In genomic region chr3:197372076-197372661, GRCh38 we compare ENCODE assay signal across 8 cellular contexts.
DNase-seq lines count a peak whose midpoint lies in the region; ATAC-seq and TF ChIP-seq lines count a peak whose summit lies in the region.
"Had no signal": no experiment of that assay in that cellular context is flagged by ENCODE, and none has a peak within 500 bp of the region (broad histone marks: within the 10 kb centered on the region; RNA-seq: fewer than 3 reads in every experiment).

No MANE protein-coding gene starts in this region.

- in situ Hi-C loops in gastrocnemius medialis (cut with MboI; ENCODE audit: low sequenced_read_pairs in 4 of 4), result no loop called here

- intact Hi-C loops in gastrocnemius medialis (cut with DNase I; ENCODE audit: low total_unique reads), result no loop called here

- no peaks in the 10 kb centered on the region for H3K27me3 ChIP-seq in SJSA1 (replicated peaks)
- no peaks in the 10 kb centered on the region for H3K27me3 ChIP-seq in gastroesophageal sphincter
- no peaks in the 10 kb centered on the region for H3K27me3 ChIP-seq in smooth muscle cell (ENCODE audit: low read depth)
- no peaks in the 10 kb centered on the region for H3K27me3 ChIP-seq in gastrocnemius medialis

- H4K20me1 ChIP-seq in smooth muscle cell (ENCODE audit: low read depth), result no peaks in the 10 kb centered on the region

- H3K9me3 Mint-ChIP-seq in stimulated activated effector memory CD8-positive, alpha-beta T cell treated with anti-CD3 and anti-CD28 coated beads, Interleukin-12 subunit alpha, Interleukin-12 subunit beta, amount 100 ng/mL, for 72 hours, result no peaks in the 10 kb centered on the region

- H3K9me3 ChIP-seq in SJSA1 (replicated peaks) (no peaks in the 10 kb centered on the region), gastroesophageal sphincter (no peaks in the 10 kb centered on the region), smooth muscle cell (replicated peaks; ENCODE audit: low read depth) (no peaks in the 10 kb centered on the region), gastrocnemius medialis (no peaks in the 10 kb centered on the region)

- peaks cover 22% of the 10 kb centered on the region for H3F3A ChIP-seq in smooth muscle cell (ENCODE audit: low read depth)

- peak; percentile 95 for DNase-seq in HCEC 1CT
- DNase-seq in SJSA1 (ENCODE audit: low read depth in 1 of 2, low spot score in 2 of 2), result peak; percentile 76 to 78
- no peak for DNase-seq in smooth muscle cell (lab: John Stamatoyannopoulos, UW; ENCODE audit: unreplicated experiment)
- no peak for DNase-seq in gastrocnemius medialis
- no peak for DNase-seq in stimulated activated effector memory CD8-positive, alpha-beta T cell treated with anti-CD3 and anti-CD28 coated beads, Interleukin-12 subunit alpha, Interleukin-12 subunit beta, amount 100 ng/mL, for 72 hours (ENCODE audit: low spot score in 2 of 2)

- ATAC-seq in gastroesophageal sphincter (peak; percentile 43), HG03045 (IDR thresholded peaks at IDR 0.05; ENCODE audit: unreplicated experiment) (no peak), gastrocnemius medialis (no peak)
- no peak for ATAC-seq in stimulated activated effector memory CD8-positive, alpha-beta T cell treated with anti-CD3 and anti-CD28 coated beads, Interleukin-12 subunit alpha, Interleukin-12 subunit beta, amount 100 ng/mL, for 72 hours

- peak overlapping the region; percentile 71 for H3K27ac ChIP-seq in SJSA1
- H3K27ac ChIP-seq in gastroesophageal sphincter, result no peak overlapping the region
- H3K27ac ChIP-seq in smooth muscle cell (ENCODE audit: low read depth), result peak overlapping the region; percentile 69
- H3K27ac ChIP-seq in gastrocnemius medialis, result no peak overlapping the region
- H3K27ac ChIP-seq: SK-N-MC had no signal

- H3K36me3 ChIP-seq in SJSA1 (no peaks in the 10 kb centered on the region), gastroesophageal sphincter (no peaks in the 10 kb centered on the region), smooth muscle cell (ENCODE audit: low read depth) (no peaks in the 10 kb centered on the region), gastrocnemius medialis (no peaks in the 10 kb centered on the region)

- H3K79me2 ChIP-seq in smooth muscle cell (ENCODE audit: low read depth), result no peaks in the 10 kb centered on the region

- TF ChIP-seq POLR2A in gastroesophageal sphincter (IDR thresholded peaks at IDR 0.05) (no peak), gastrocnemius medialis (IDR thresholded peaks at IDR 0.05) (no peak)

- WGBS in gastroesophageal sphincter (ENCODE audit: low coverage in 1 of 2), 2 donors, result 40 to 54% methylated on average over 4 to 7 of the region's 7 CpGs
- WGBS in smooth muscle cell (ENCODE audit: low lambda C conversion rate), result 31% methylated on average over 7 of the region's 7 CpGs

- no peak overlapping the region for H2AFZ ChIP-seq in smooth muscle cell (ENCODE audit: low read depth)

- H3K4me1 Mint-ChIP-seq in stimulated activated effector memory CD8-positive, alpha-beta T cell treated with anti-CD3 and anti-CD28 coated beads, Interleukin-12 subunit alpha, Interleukin-12 subunit beta, amount 100 ng/mL, for 72 hours, result no peaks in the 10 kb centered on the region

- no peaks in the 10 kb centered on the region for H3K36me3 Mint-ChIP-seq in stimulated activated effector memory CD8-positive, alpha-beta T cell treated with anti-CD3 and anti-CD28 coated beads, Interleukin-12 subunit alpha, Interleukin-12 subunit beta, amount 100 ng/mL, for 72 hours

- no peak overlapping the region for H3K27ac Mint-ChIP-seq in stimulated activated effector memory CD8-positive, alpha-beta T cell treated with anti-CD3 and anti-CD28 coated beads, Interleukin-12 subunit alpha, Interleukin-12 subunit beta, amount 100 ng/mL, for 72 hours

- peak overlapping the region; percentile 65 for H3K4me2 ChIP-seq in smooth muscle cell

- no peak for TF ChIP-seq EP300 in gastroesophageal sphincter (IDR thresholded peaks at IDR 0.05)

- H3K4me1 ChIP-seq in SJSA1 (replicated peaks), result peaks cover 56% of the 10 kb centered on the region
- H3K4me1 ChIP-seq in gastroesophageal sphincter, result peaks cover 0 to 3% (median 0%) of the 10 kb centered on the region in 3 donors
- H3K4me1 ChIP-seq in smooth muscle cell (ENCODE audit: low read depth), result peaks cover 45% of the 10 kb centered on the region
- H3K4me1 ChIP-seq in gastrocnemius medialis, result peaks cover 6 to 9% of the 10 kb centered on the region in 2 donors

- no peak overlapping the region for H3K4me3 Mint-ChIP-seq in stimulated activated effector memory CD8-positive, alpha-beta T cell treated with anti-CD3 and anti-CD28 coated beads, Interleukin-12 subunit alpha, Interleukin-12 subunit beta, amount 100 ng/mL, for 72 hours

- no peak for TF ChIP-seq CTCF in gastroesophageal sphincter (IDR thresholded peaks at IDR 0.05)
- TF ChIP-seq CTCF in smooth muscle cell (IDR thresholded peaks at IDR 0.05; ENCODE audit: borderline replicate concordance, insufficient read depth, poor library complexity, severe bottlenecking), result no peak
- no peak for TF ChIP-seq CTCF in gastrocnemius medialis (IDR thresholded peaks at IDR 0.05 in 4 of 5, conservative IDR thresholded peaks at IDR 0.05 in 1 of 5)

- no peak overlapping the region for H3K9ac ChIP-seq in smooth muscle cell (ENCODE audit: low read depth)

- H3K4me3 ChIP-seq in SJSA1, result no peak overlapping the region
- H3K4me3 ChIP-seq in gastroesophageal sphincter, result no peak overlapping the region
- H3K4me3 ChIP-seq in smooth muscle cell, result no peak overlapping the region
- no peak overlapping the region for H3K4me3 ChIP-seq in gastrocnemius medialis
- H3K4me3 ChIP-seq: SK-N-MC had no signal

Comparison
In these comparisons a context has a peak if more than half of its experiments do, and no peak if none do; other contexts are left out.
1. DNase-seq: peak in HCEC 1CT (single experiment) and SJSA1 (2 of 2); none in smooth muscle cell (single experiment), gastrocnemius medialis (0 of 2) and stimulated activated effector memory CD8-positive, alpha-beta T cell treated with anti-CD3 and anti-CD28 coated beads, Interleukin-12 subunit alpha, Interleukin-12 subunit beta, amount 100 ng/mL, for 72 hours (0 of 2).
2. H3K27ac ChIP-seq: peak in SJSA1 (single experiment) and smooth muscle cell (single experiment); none in gastroesophageal sphincter (0 of 4) and gastrocnemius medialis (0 of 4).